Comparison of ENCODE assay signal across 15 cellular contexts in genomic region chr20:45949542-45950329, GRCh38. TPM values are rescaled to one million over a fixed set of nuclear protein-coding genes. Genes with fewer than 3 reads are reported as not detected.
DNase-seq lines count a peak whose midpoint lies in the region; ATAC-seq, FAIRE-seq and TF ChIP-seq lines count a peak whose summit lies in the region.
"Had no signal": no experiment of that assay in that cellular context is flagged by ENCODE, and none has a peak within 500 bp of the region (broad histone marks: within the 10 kb centered on the region; RNA-seq: fewer than 3 reads in every experiment).

No MANE protein-coding gene starts in this region.

- peaks cover 8% of the 10 kb centered on the region for H3K4me1 Mint-ChIP-seq in CD8-positive, alpha-beta T cell (ENCODE audit: low read depth)
- H3K4me1 Mint-ChIP-seq in immature natural killer cell, result peaks cover 24 to 49% of the 10 kb centered on the region in 2 donors
- H3K4me1 Mint-ChIP-seq: neural progenitor cell had no signal

- TF ChIP-seq POLR2A in GM12892 (IDR thresholded peaks at IDR 0.05; ENCODE audit: low read depth, low read length), result peak; percentile 19; the same call in 1 of the 2 replicates

- CTCF ChIA-PET in CD8-positive, alpha-beta T cell (lab: Charles Lee), result interaction anchor here (1.2 to 2.5 kb wide), 3 partner anchors 8 to 20 kb away, joined by 3 to 18 read pairs (median 5); no protein-coding TSS in a partner anchor

- peaks cover 73% of the 10 kb centered on the region for H3K36me3 ChIP-seq in CD8-positive, alpha-beta T cell (ENCODE audit: insufficient read depth, low read length)
- peaks cover 79% of the 10 kb centered on the region for H3K36me3 ChIP-seq in effector memory CD4-positive, alpha-beta T cell (ENCODE audit: control insufficient read depth, insufficient read depth, low read length)
- H3K36me3 ChIP-seq: neural progenitor cell had no signal

- H3K36me3 Mint-ChIP-seq in CD8-positive, alpha-beta T cell, result peaks cover 85% of the 10 kb centered on the region
- peaks cover 0 to 23% (median 8%) of the 10 kb centered on the region in 3 donors for H3K36me3 Mint-ChIP-seq in immature natural killer cell

- no peaks in the 10 kb centered on the region for H3K27me3 ChIP-seq in CD8-positive, alpha-beta T cell (ENCODE audit: insufficient read depth, low read length)
- no peaks in the 10 kb centered on the region for H3K27me3 ChIP-seq in effector memory CD4-positive, alpha-beta T cell (replicated peaks; ENCODE audit: control insufficient read depth, insufficient read depth, low read length, poor library complexity, severe bottlenecking)
- H3K27me3 ChIP-seq: heart right ventricle, neural progenitor cell, testis had no signal

- intact Hi-C loops in CD8-positive, alpha-beta T cell (cut with DNase I, micrococcal nuclease), result no loop called here

- H3K9me3 Mint-ChIP-seq in CD8-positive, alpha-beta T cell, result no peaks in the 10 kb centered on the region
- no peaks in the 10 kb centered on the region for H3K9me3 Mint-ChIP-seq in immature natural killer cell
- H3K9me3 Mint-ChIP-seq: neural progenitor cell had no signal

- peak overlapping the region; percentile 50 for H3K27ac Mint-ChIP-seq in CD8-positive, alpha-beta T cell
- peak overlapping the region; percentile 6 to 76 (median 72) for H3K27ac Mint-ChIP-seq in immature natural killer cell
- H3K27ac Mint-ChIP-seq: neural progenitor cell had no signal

- H3K27me3 Mint-ChIP-seq in CD8-positive, alpha-beta T cell (ENCODE audit: low read depth), result no peaks in the 10 kb centered on the region
- peaks cover 14 to 18% (median 14%) of the 10 kb centered on the region in 3 donors for H3K27me3 Mint-ChIP-seq in immature natural killer cell (ENCODE audit: low read depth in 3 of 3)

- no peak overlapping the region for H3K4me3 Mint-ChIP-seq in CD8-positive, alpha-beta T cell
- H3K4me3 Mint-ChIP-seq in immature natural killer cell, result no peak overlapping the region
- H3K4me3 Mint-ChIP-seq: neural progenitor cell had no signal

- H3K4me1 ChIP-seq in CD8-positive, alpha-beta T cell (ENCODE audit: insufficient read depth, low read length), result peaks cover 8% of the 10 kb centered on the region
- no peaks in the 10 kb centered on the region for H3K4me1 ChIP-seq in effector memory CD4-positive, alpha-beta T cell (ENCODE audit: control insufficient read depth, insufficient read depth, low read length, poor library complexity, severe bottlenecking)
- H3K4me1 ChIP-seq: neural progenitor cell had no signal

- no peaks in the 10 kb centered on the region for H3K9me3 ChIP-seq in CD8-positive, alpha-beta T cell (ENCODE audit: low read length)
- H3K9me3 ChIP-seq in effector memory CD4-positive, alpha-beta T cell (ENCODE audit: control insufficient read depth, low read length), result no peaks in the 10 kb centered on the region
- H3K9me3 ChIP-seq: heart right ventricle, testis had no signal

- no peak for FAIRE-seq in GM12892 (lab: Jason Lieb, UNC)

- H3K4me3 ChIP-seq in CD8-positive, alpha-beta T cell (ENCODE audit: low read depth, low read length), result no peak overlapping the region
- H3K4me3 ChIP-seq in effector memory CD4-positive, alpha-beta T cell (ENCODE audit: insufficient read depth, low read depth, low read length, poor library complexity, severe bottlenecking), result no peak overlapping the region
- H3K4me3 ChIP-seq: heart right ventricle, neural progenitor cell, SK-N-MC, testis had no signal

- H3K27ac ChIP-seq in CD8-positive, alpha-beta T cell (ENCODE audit: low read depth, low read length), result no peak overlapping the region
- no peak overlapping the region for H3K27ac ChIP-seq in effector memory CD4-positive, alpha-beta T cell (ENCODE audit: insufficient read depth, low read length, poor library complexity, severe bottlenecking)
- H3K27ac ChIP-seq: neural progenitor cell, SK-N-MC, testis had no signal

- ATAC-seq in CD8-positive, alpha-beta T cell, result no peak
- no peak for ATAC-seq in GM21381 (IDR thresholded peaks at IDR 0.05; ENCODE audit: unreplicated experiment)
- no peak for ATAC-seq in GM19463 (IDR thresholded peaks at IDR 0.05; ENCODE audit: unreplicated experiment)
- ATAC-seq: activated CD4-positive, CD25-positive, alpha-beta regulatory T cell treated with anti-CD3 and anti-CD28 coated beads, Interleukin-2, amount 50 U/mL, for 24 hours; left lobe of liver had no signal

- POLR2A ChIA-PET in CD8-positive, alpha-beta T cell (lab: Charles Lee), result interaction anchor here (1.1 to 5.1 kb wide), 7 partner anchors 11 to 59 kb away, joined by 3 to 34 read pairs (median 5); partner anchors contain the start of genes CTSA, NEURL2, PCIF1 and ZNF335

- DNase-seq in CD8-positive, alpha-beta T cell, result peak in 1 of 7 experiments; percentile 14
- DNase-seq in GM12892 (ENCODE audit: insufficient read length) (no peak), immature natural killer cell (no peak)
- no peak for DNase-seq in effector memory CD4-positive, alpha-beta T cell
- DNase-seq: heart right ventricle; Kasumi-1; NCI-H2029 treated with DMSO at 0.1 percent for 48 hours; NK-92 treated with Interleukin-12 subunit alpha and Interleukin-12 subunit beta, amount 100 ng/mL, for 24 hours; testis had no signal

- no peak for TF ChIP-seq CTCF in CD8-positive, alpha-beta T cell (IDR thresholded peaks at IDR 0.05)

RNA-seq across cellular contexts. Expression of gene PCIF1, which starts 15.3 kb away (rescaled TPM):
- 100 to 1,000 TPM; 112 to 118 TPM for total RNA-seq in CD8-positive, alpha-beta T cell
- polyA plus RNA-seq in GM12892 (2012; ENCODE audit: missing spikeins), result 18.1 TPM
- polyA plus RNA-seq in immature natural killer cell, result 10 to 100 TPM; 78.4 to 93.4 (median 83.0) TPM

RNA-seq across cellular contexts. Expression of gene ZNF335, which starts 22.3 kb away (rescaled TPM):
- total RNA-seq in CD8-positive, alpha-beta T cell, result 10 to 100 TPM; 90.9 to 96.1 TPM
- polyA plus RNA-seq in GM12892 (2012; ENCODE audit: missing spikeins), result 10.0 TPM
- 10 to 100 TPM in 1 of 3 donors, 1 to 10 TPM in 2; 7.1 to 17.9 (median 9.6) TPM for polyA plus RNA-seq in immature natural killer cell

RNA-seq across cellular contexts. Expression of gene PLTP, which starts 37.8 kb away (rescaled TPM):
- total RNA-seq in CD8-positive, alpha-beta T cell, result not detected
- 12.6 TPM for polyA plus RNA-seq in GM12892 (2012; ENCODE audit: missing spikeins)
- polyA plus RNA-seq in immature natural killer cell, result 10 to 100 TPM in 1 of 3 donors, 1 to 10 TPM in 1, under 1 TPM in 1; 0.77 to 17.5 (median 7.3) TPM

RNA-seq across cellular contexts. Expression of gene CTSA, which starts 58.6 kb away (rescaled TPM):
- total RNA-seq in CD8-positive, alpha-beta T cell, result 10 to 100 TPM; 52.8 to 64.2 TPM
- 32.8 TPM for polyA plus RNA-seq in GM12892 (2012; ENCODE audit: missing spikeins)
- 100 to 1,000 TPM in 1 of 3 donors, 10 to 100 TPM in 2; 76.8 to 119 (median 97.6) TPM for polyA plus RNA-seq in immature natural killer cell

RNA-seq across cellular contexts. Expression of gene NEURL2, which starts 58.7 kb away (rescaled TPM):
- 1 to 10 TPM; 1.6 to 1.7 TPM for total RNA-seq in CD8-positive, alpha-beta T cell
- 0.91 TPM for polyA plus RNA-seq in GM12892 (2012; ENCODE audit: missing spikeins)
- 1 to 10 TPM in 2 of 3 donors, not detected in 1; 1.0 to 1.1 TPM for polyA plus RNA-seq in immature natural killer cell
